ENCODE assay signal across 11 cellular contexts in genomic region chr17:69869667-69870066, GRCh38.
DNase-seq lines count a peak whose midpoint lies in the region; ATAC-seq and TF ChIP-seq lines count a peak whose summit lies in the region.
"Had no signal": no experiment of that assay in that cellular context is flagged by ENCODE, and none has a peak within 500 bp of the region (broad histone marks: within the 10 kb centered on the region; RNA-seq: fewer than 3 reads in every experiment).

No MANE protein-coding gene starts in this region.

- H3K4me3 Mint-ChIP-seq in stimulated activated memory B cell treated with anti-CD40 and anti-IgM and Interleukin-4, amounts not matched to agents 10 μg/mL and 1 μg/mL and 100 μg/mL, for 72 hours: no peak overlapping the region
- no peak overlapping the region for H3K4me3 Mint-ChIP-seq in type B pancreatic cell
- H3K4me3 Mint-ChIP-seq: brain; T-helper 1 cell treated with Interleukin-12 subunit alpha and Interleukin-12 subunit beta and Interleukin-4 antibody, amounts not matched to agents 30 μg/mL and 1 μg/mL, for 36 hours had no signal

- H3K4me1 Mint-ChIP-seq in stimulated activated memory B cell treated with anti-CD40 and anti-IgM and Interleukin-4, amounts not matched to agents 10 μg/mL and 1 μg/mL and 100 μg/mL, for 72 hours: peaks cover 6% of the 10 kb centered on the region
- peaks cover 14% of the 10 kb centered on the region for H3K4me1 Mint-ChIP-seq in type B pancreatic cell (ENCODE audit: unreplicated experiment)

- ATAC-seq in GM19025 (IDR thresholded peaks at IDR 0.05; ENCODE audit: low read depth, unreplicated experiment) (peak; percentile 71), HG02588 (IDR thresholded peaks at IDR 0.05; ENCODE audit: unreplicated experiment) (peak; percentile 87), HG03460 (IDR thresholded peaks at IDR 0.05; ENCODE audit: unreplicated experiment) (peak; percentile 76)
- ATAC-seq in stimulated activated memory B cell treated with anti-CD40 and anti-IgM and Interleukin-4, amounts not matched to agents 10 μg/mL and 1 μg/mL and 100 μg/mL, for 72 hours: peak; percentile 59

- no peak for DNase-seq in type B pancreatic cell (ENCODE audit: extremely low spot score, unreplicated experiment)
- DNase-seq in NCI-H69 (lab: John Stamatoyannopoulos, UW): no peak
- no peak for DNase-seq in cerebellar nuclear complex (lab: John Stamatoyannopoulos, UW)
- DNase-seq: DMS 273 treated with DMSO at 0.1 percent for 48 hours, NCI-H526 treated with DMSO at 0.1 percent for 48 hours had no signal

- TF ChIP-seq CTCF in type B pancreatic cell (conservative IDR thresholded peaks at IDR 0.05): no peak

- H3K27ac Mint-ChIP-seq in stimulated activated memory B cell treated with anti-CD40 and anti-IgM and Interleukin-4, amounts not matched to agents 10 μg/mL and 1 μg/mL and 100 μg/mL, for 72 hours: no peak overlapping the region
- H3K27ac Mint-ChIP-seq in type B pancreatic cell: no peak overlapping the region
- H3K27ac Mint-ChIP-seq: T-helper 1 cell treated with Interleukin-12 subunit alpha and Interleukin-12 subunit beta and Interleukin-4 antibody, amounts not matched to agents 30 μg/mL and 1 μg/mL, for 36 hours had no signal

- H3K9me3 Mint-ChIP-seq in stimulated activated memory B cell treated with anti-CD40 and anti-IgM and Interleukin-4, amounts not matched to agents 10 μg/mL and 1 μg/mL and 100 μg/mL, for 72 hours: peaks cover 3% of the 10 kb centered on the region
- no peaks in the 10 kb centered on the region for H3K9me3 Mint-ChIP-seq in type B pancreatic cell

- no peaks in the 10 kb centered on the region for H3K36me3 Mint-ChIP-seq in stimulated activated memory B cell treated with anti-CD40 and anti-IgM and Interleukin-4, amounts not matched to agents 10 μg/mL and 1 μg/mL and 100 μg/mL, for 72 hours
- no peaks in the 10 kb centered on the region for H3K36me3 Mint-ChIP-seq in type B pancreatic cell
- H3K36me3 Mint-ChIP-seq: brain had no signal

- H3K27me3 Mint-ChIP-seq in stimulated activated memory B cell treated with anti-CD40 and anti-IgM and Interleukin-4, amounts not matched to agents 10 μg/mL and 1 μg/mL and 100 μg/mL, for 72 hours: no peaks in the 10 kb centered on the region
- no peaks in the 10 kb centered on the region for H3K27me3 Mint-ChIP-seq in type B pancreatic cell
- H3K27me3 Mint-ChIP-seq: brain had no signal
